ENCODE assay signal across 8 cellular contexts in the genomic region with DNA sequence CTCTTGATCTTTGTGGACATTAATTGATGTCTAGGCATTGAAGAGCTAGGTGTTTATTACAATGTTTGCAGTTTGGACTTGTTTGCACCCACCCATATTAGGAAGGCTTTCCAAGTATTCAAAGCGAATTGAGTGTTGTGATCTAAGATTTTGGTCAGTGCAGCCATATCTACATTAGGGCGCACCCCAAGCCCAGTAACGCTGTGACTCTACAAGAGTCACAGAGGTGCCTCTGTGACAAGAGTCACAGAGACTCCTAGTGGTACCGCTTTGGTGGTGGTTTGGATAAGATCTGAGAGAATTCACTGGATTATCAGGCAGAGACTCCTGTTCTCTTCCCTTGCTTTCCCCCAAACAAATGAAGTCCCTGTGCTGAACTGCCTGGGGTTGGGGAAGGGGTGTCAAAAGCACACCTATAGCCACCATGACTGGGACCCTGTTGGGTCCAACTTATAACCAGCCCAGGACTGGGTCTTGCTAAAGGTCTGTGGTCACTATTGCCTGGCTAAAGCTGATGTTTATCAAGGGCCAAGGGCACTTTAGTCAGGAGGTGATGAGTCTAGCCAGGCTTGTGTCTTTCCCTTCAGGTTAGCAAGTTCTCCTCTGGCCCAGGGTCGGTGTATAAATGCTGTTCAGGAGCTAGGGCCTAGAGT.
DNase-seq lines count a peak whose midpoint lies in the region; ATAC-seq and TF ChIP-seq lines count a peak whose summit lies in the region.

No MANE protein-coding gene starts in this region.

- no peaks in the 10 kb centered on the region for H3K4me1 Mint-ChIP-seq in activated T-helper 17 cell treated with anti-CD3 and anti-CD28 coated beads, Interleukin-2, amount 50 U/mL, for 72 hours

- no peaks in the 10 kb centered on the region for H3K27me3 ChIP-seq in lower lobe of right lung (ENCODE audit: low read depth)

- DNase-seq in DMS 273 (lab: John Stamatoyannopoulos, UW; ENCODE audit: unreplicated experiment) (peak; percentile 75), NCI-H1694 (lab: John Stamatoyannopoulos, UW) (peak; percentile 48), astrocyte of the hippocampus (ENCODE audit: low read depth, low spot score) (peak; percentile 15), lower lobe of right lung (no peak), NCI-H187 (lab: John Stamatoyannopoulos, UW) (no peak)

- H3K27ac ChIP-seq in lower lobe of right lung: no peak overlapping the region

- no peaks in the 10 kb centered on the region for H3K36me3 ChIP-seq in lower lobe of right lung

- no peak for TF ChIP-seq CTCF in lower lobe of right lung (IDR thresholded peaks at IDR 0.05)

- H3K9me3 Mint-ChIP-seq in activated T-helper 17 cell treated with anti-CD3 and anti-CD28 coated beads, Interleukin-2, amount 50 U/mL, for 72 hours: no peaks in the 10 kb centered on the region

- peak; percentile 100 for ATAC-seq in GM18868 (IDR thresholded peaks at IDR 0.05; ENCODE audit: unreplicated experiment)
- peak; percentile 96 for ATAC-seq in HG02938 (IDR thresholded peaks at IDR 0.05; ENCODE audit: unreplicated experiment)
- ATAC-seq in lower lobe of right lung: peak; percentile 54 to 56
- no peak for ATAC-seq in activated T-helper 17 cell treated with anti-CD3 and anti-CD28 coated beads, Interleukin-2, amount 50 U/mL, for 72 hours (replicated peaks)

- H3K9me3 ChIP-seq in lower lobe of right lung: no peaks in the 10 kb centered on the region

- no peaks in the 10 kb centered on the region for H3K27me3 Mint-ChIP-seq in activated T-helper 17 cell treated with anti-CD3 and anti-CD28 coated beads, Interleukin-2, amount 50 U/mL, for 72 hours

- intact Hi-C loops in lower lobe of right lung (cut with DNase I): no loop called here

- H3K36me3 Mint-ChIP-seq in activated T-helper 17 cell treated with anti-CD3 and anti-CD28 coated beads, Interleukin-2, amount 50 U/mL, for 72 hours (ENCODE audit: low read depth): no peaks in the 10 kb centered on the region

- no peaks in the 10 kb centered on the region for H3K4me1 ChIP-seq in lower lobe of right lung

- no peak overlapping the region for H3K4me3 Mint-ChIP-seq in activated T-helper 17 cell treated with anti-CD3 and anti-CD28 coated beads, Interleukin-2, amount 50 U/mL, for 72 hours

- no peak overlapping the region for H3K4me3 ChIP-seq in lower lobe of right lung

- H3K27ac Mint-ChIP-seq in activated T-helper 17 cell treated with anti-CD3 and anti-CD28 coated beads, Interleukin-2, amount 50 U/mL, for 72 hours: no peak overlapping the region

Comparison
In these comparisons a context has a peak if more than half of its experiments do, and no peak if none do; other contexts are left out.
1. DNase-seq: peak in DMS 273 (single experiment), NCI-H1694 (single experiment) and astrocyte of the hippocampus (single experiment); none in lower lobe of right lung (single experiment) and NCI-H187 (0 of 2).